ENCODE assay signal across 15 cellular contexts in the genomic region with DNA sequence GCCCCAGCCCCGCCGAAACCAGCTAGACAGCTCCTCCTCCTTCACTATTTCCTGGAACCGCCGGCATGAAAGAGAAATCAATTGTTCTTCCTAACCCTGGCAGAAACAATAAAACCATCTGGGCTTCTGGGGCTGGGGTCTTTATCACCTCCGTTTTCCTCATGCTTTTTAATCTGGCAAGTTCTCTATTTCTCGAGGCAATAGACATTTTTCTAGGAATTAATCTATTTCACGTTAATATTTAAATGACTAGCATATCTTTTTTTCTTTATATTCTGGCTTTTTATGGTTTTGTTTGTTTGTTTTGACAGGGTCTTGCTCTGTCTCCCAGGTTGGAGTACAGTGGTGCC. TPM values are rescaled to one million over a fixed set of nuclear protein-coding genes. Genes with fewer than 3 reads are reported as not detected.
DNase-seq lines count a peak whose midpoint lies in the region; ATAC-seq and TF ChIP-seq lines count a peak whose summit lies in the region.
"Had no signal": no experiment of that assay in that cellular context is flagged by ENCODE, and none has a peak within 500 bp of the region (broad histone marks: within the 10 kb centered on the region; RNA-seq: fewer than 3 reads in every experiment).

No MANE protein-coding gene starts in this region.

- no peak overlapping the region for H3K4ac ChIP-seq in neuronal stem cell (ENCODE audit: low read length)

- peak overlapping the region; percentile 63 to 67 for H3K4me3 Mint-ChIP-seq in effector memory CD8-positive, alpha-beta T cell
- peak overlapping the region in 2 of 5 donors; percentile 30 to 42 for H3K4me3 Mint-ChIP-seq in immature natural killer cell

- H2AK5ac ChIP-seq in neuronal stem cell (ENCODE audit: low read depth, low read length): no peak overlapping the region

- H3K27me3 ChIP-seq in Panc1 (ENCODE audit: control insufficient read depth, insufficient read depth, low read length): peaks cover 5% of the 10 kb centered on the region
- peaks cover 0 to 37% (median 5%) of the 10 kb centered on the region in 3 experiments for H3K27me3 ChIP-seq in neuronal stem cell (ENCODE audit: control insufficient read depth in 3 of 3, insufficient read depth in 3 of 3, low read depth in 1 of 3, low read length in 3 of 3)

- TF ChIP-seq CTCF in Panc1 (IDR thresholded peaks at IDR 0.05): no peak

- no peaks in the 10 kb centered on the region for H3K36me3 Mint-ChIP-seq in effector memory CD8-positive, alpha-beta T cell (ENCODE audit: insufficient read depth)
- no peaks in the 10 kb centered on the region for H3K36me3 Mint-ChIP-seq in immature natural killer cell
- H3K36me3 Mint-ChIP-seq: IgD-negative memory B cell had no signal

- CTCF ChIA-PET in Panc1 (lab: Charles Lee): interaction anchor here (1.1 kb wide), 1 partner anchor 19 kb away, joined by 5 read pairs; no protein-coding TSS in a partner anchor

- H3K4me3 ChIP-seq in Panc1 (ENCODE audit: low read depth in 2 of 2, low read length in 2 of 2) (peak overlapping the region; percentile 46 to 56), neuronal stem cell (ENCODE audit: low read length in 2 of 2) (peak overlapping the region; percentile 76 to 95)
- H3K4me3 ChIP-seq: adrenal gland had no signal

- no peak overlapping the region for H2BK15ac ChIP-seq in neuronal stem cell (ENCODE audit: low read length)

- no peak overlapping the region for H3K23ac ChIP-seq in neuronal stem cell (ENCODE audit: low read depth, low read length, poor library complexity)

- POLR2A ChIA-PET in Panc1 (lab: Charles Lee): interaction anchor here (0.7 kb wide), 1 partner anchor 748 kb away, joined by 4 read pairs; no protein-coding TSS in a partner anchor

- H2BK5ac ChIP-seq in neuronal stem cell (ENCODE audit: low read length): no peak overlapping the region

- H4K8ac ChIP-seq in neuronal stem cell (ENCODE audit: low read depth, low read length): no peak overlapping the region

- H4K91ac ChIP-seq in neuronal stem cell (ENCODE audit: low read depth, low read length, poor library complexity): no peak overlapping the region

- no peak overlapping the region for H2BK12ac ChIP-seq in neuronal stem cell (ENCODE audit: low read length)

- H3K27ac Mint-ChIP-seq in effector memory CD8-positive, alpha-beta T cell: no peak overlapping the region
- H3K27ac Mint-ChIP-seq in immature natural killer cell: no peak overlapping the region
- H3K27ac Mint-ChIP-seq: IgD-negative memory B cell had no signal

- H3K9ac ChIP-seq in neuronal stem cell (ENCODE audit: low read depth, low read length, poor library complexity): no peak overlapping the region

- no CpG with 5 or more reads among the region's 7 CpGs for WGBS in neuronal stem cell (ENCODE audit: extremely low coverage in 2 of 2, insufficient read length in 2 of 2, insufficient replicate concordance in 1 of 2), 2 donors

- H3K79me1 ChIP-seq in neuronal stem cell (ENCODE audit: low read depth, low read length): peaks cover 19% of the 10 kb centered on the region

- intact Hi-C loops in Panc1 (cut with micrococcal nuclease; ENCODE audit: unreplicated experiment): no loop called here

- H3K4me1 Mint-ChIP-seq in effector memory CD8-positive, alpha-beta T cell (ENCODE audit: low read depth in 2 of 2): peaks cover 0 to 9% of the 10 kb centered on the region in 2 donors
- peaks cover 4 to 10% of the 10 kb centered on the region in 2 donors for H3K4me1 Mint-ChIP-seq in immature natural killer cell

- H3K27me3 Mint-ChIP-seq in effector memory CD8-positive, alpha-beta T cell: peaks cover 63 to 71% of the 10 kb centered on the region in 2 donors
- peaks cover 6 to 37% (median 16%) of the 10 kb centered on the region in 3 donors for H3K27me3 Mint-ChIP-seq in immature natural killer cell (ENCODE audit: low read depth in 3 of 3)

- H3K4me2 ChIP-seq in neuronal stem cell (ENCODE audit: insufficient read depth, low read length, poor library complexity, severe bottlenecking): peak overlapping the region; percentile 94

- H3K9me3 Mint-ChIP-seq in effector memory CD8-positive, alpha-beta T cell: no peaks in the 10 kb centered on the region
- H3K9me3 Mint-ChIP-seq in immature natural killer cell: peaks cover 0 to 2% (median 0%) of the 10 kb centered on the region in 6 donors

- H3K14ac ChIP-seq in neuronal stem cell (ENCODE audit: low read length): no peak overlapping the region

- H3K18ac ChIP-seq in neuronal stem cell (ENCODE audit: low read length): no peak overlapping the region

- H3K9me3 ChIP-seq in Panc1 (ENCODE audit: control insufficient read depth, insufficient read depth, low read depth, low read length): no peaks in the 10 kb centered on the region
- H3K9me3 ChIP-seq in neuronal stem cell (replicated peaks in 1 of 2; ENCODE audit: control insufficient read depth in 2 of 2, insufficient read depth in 1 of 2, low read depth in 1 of 2, low read length in 2 of 2): peaks cover 0 to 7% of the 10 kb centered on the region in 2 donors
- H3K9me3 ChIP-seq: adrenal gland had no signal

- peak overlapping the region; percentile 97 for H2AFZ ChIP-seq in neuronal stem cell (ENCODE audit: low read length)

- H2BK120ac ChIP-seq in neuronal stem cell (ENCODE audit: low read depth, low read length): no peak overlapping the region

- in situ Hi-C loops in Panc1 (cut with HindIII; ENCODE audit: low pct_unique_long_range_greater_than_20kb, low sequenced_read_pairs): no loop called here

- H3K4me1 ChIP-seq in Panc1 (ENCODE audit: control insufficient read depth, insufficient read depth, low read length) (peaks cover 3% of the 10 kb centered on the region; the same call in 1 of the 2 replicates), neuronal stem cell (ENCODE audit: control insufficient read depth in 2 of 2, insufficient read depth in 1 of 2, low read depth in 1 of 2, low read length in 2 of 2) (peaks cover 8 to 11% of the 10 kb centered on the region in 2 donors)
- H3K4me1 ChIP-seq: adrenal gland had no signal

- ATAC-seq in Panc1 (no peak), HG02588 (IDR thresholded peaks at IDR 0.05; ENCODE audit: unreplicated experiment) (no peak)
- ATAC-seq in effector memory CD8-positive, alpha-beta T cell (replicated peaks): no peak
- ATAC-seq: HCT116 had no signal

- DNase-seq in NCI-H510A treated with DMSO at 0.1 percent for 48 hours (lab: John Stamatoyannopoulos, UW) (peak; percentile 76), NCI-H510A (lab: John Stamatoyannopoulos, UW) (no peak), Panc1 (ENCODE audit: low read depth, low spot score) (no peak), neuronal stem cell (ENCODE audit: low spot score) (no peak), immature natural killer cell (no peak), OCI-M1 (lab: John Stamatoyannopoulos, UW) (no peak)
- no peak for DNase-seq in effector memory CD8-positive, alpha-beta T cell
- DNase-seq: 8988T; activated CD4-positive, CD25-positive, alpha-beta regulatory T cell treated with anti-CD3 and anti-CD28 coated beads, Interleukin-2, amount 50 U/mL, for 72 hours had no signal

- H3K36me3 ChIP-seq in Panc1 (ENCODE audit: control insufficient read depth, insufficient read depth, low read length) (no peaks in the 10 kb centered on the region), neuronal stem cell (replicated peaks in 1 of 2; ENCODE audit: control insufficient read depth in 2 of 2, insufficient read depth in 2 of 2, low read length in 2 of 2) (no peaks in the 10 kb centered on the region)
- H3K36me3 ChIP-seq: adrenal gland had no signal

- H3K27ac ChIP-seq in Panc1 (ENCODE audit: low read length) (no peak overlapping the region), neuronal stem cell (replicated peaks; ENCODE audit: low read length) (no peak overlapping the region)

- no TSS peak for BruUV-seq in Panc1 (replicated peaks; lab: Mats Ljungman, UMichigan)

RNA-seq across cellular contexts. Expression of a gene that starts 1.4 kb away (rescaled TPM):
- 132 TPM for total RNA-seq in Panc1 (2021; ENCODE audit: unreplicated experiment)
- 124 TPM for polyA plus RNA-seq in Panc1 (2012; ENCODE audit: insufficient read length)
- polyA plus RNA-seq in neuronal stem cell (2013, experiment 1 of 2): 32.5 TPM
- polyA plus RNA-seq in neuronal stem cell (2013, experiment 2 of 2): 33.9 TPM
- not detected for polyA plus RNA-seq in immature natural killer cell
- polyA plus RNA-seq: IgD-negative memory B cell had no signal

RNA-seq across cellular contexts. Expression of a gene that starts 47.2 kb away (rescaled TPM):
- total RNA-seq in Panc1 (2021; ENCODE audit: unreplicated experiment): 0.36 TPM
- not detected for polyA plus RNA-seq in Panc1 (2012; ENCODE audit: insufficient read length)
- polyA plus RNA-seq in neuronal stem cell (2013, experiment 1 of 2): not detected
- not detected for polyA plus RNA-seq in neuronal stem cell (2013, experiment 2 of 2)
- polyA plus RNA-seq in immature natural killer cell: not detected
- total RNA-seq: glomerular endothelial cell, lung microvascular endothelial cell had no signal
- polyA plus RNA-seq: IgD-negative memory B cell had no signal
